10 cellular contexts compared by ENCODE assay signal in the genomic region with DNA sequence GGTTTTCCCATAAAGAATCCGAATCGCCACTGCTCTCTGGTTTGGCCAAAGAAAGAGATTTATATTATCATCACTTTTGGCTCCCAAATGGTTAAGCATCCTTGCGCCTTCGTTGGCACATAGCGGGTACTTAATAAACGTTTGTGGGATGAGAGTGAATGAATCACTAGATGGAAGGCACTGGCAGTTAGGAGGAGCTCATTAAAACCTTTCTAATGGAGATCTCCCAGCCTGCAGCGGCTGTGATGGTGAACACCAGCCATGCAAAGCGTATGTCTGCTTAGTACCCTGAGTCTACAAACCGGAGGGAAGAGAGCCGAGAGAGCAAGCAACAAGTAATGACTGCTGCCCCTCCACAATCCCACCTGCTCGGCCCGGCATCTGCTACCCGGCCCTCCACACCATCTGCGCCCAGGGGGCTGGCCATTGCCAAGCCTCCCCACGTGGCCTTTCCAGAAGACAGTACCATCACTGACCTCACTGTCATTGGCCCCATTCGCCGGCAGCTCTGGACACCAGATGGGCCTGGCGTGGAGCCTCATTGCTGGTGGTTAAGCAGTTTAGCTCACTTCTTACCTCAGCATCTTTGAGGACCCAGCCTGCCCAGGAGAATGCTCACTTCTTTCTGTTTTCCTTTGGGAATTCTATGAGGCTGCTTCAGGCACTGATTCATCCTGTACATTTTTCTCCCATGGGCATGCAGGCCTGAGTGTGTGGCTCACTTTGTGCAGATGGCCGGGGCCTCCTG. TPM values are rescaled to one million over a fixed set of nuclear protein-coding genes. Genes with fewer than 3 reads are reported as not detected.
DNase-seq lines count a peak whose midpoint lies in the region.
"Had no signal": no experiment of that assay in that cellular context is flagged by ENCODE, and none has a peak within 500 bp of the region (broad histone marks: within the 10 kb centered on the region; RNA-seq: fewer than 3 reads in every experiment).

No MANE protein-coding gene starts in this region.

- DNase-seq in D341Med (ENCODE audit: low spot score) (peak; percentile 51), NCI-H524 treated with DMSO at 0.1 percent for 48 hours (lab: John Stamatoyannopoulos, UW) (peak; percentile 100), cerebellum (ENCODE audit: low spot score) (peak; percentile 88), occipital lobe (lab: John Stamatoyannopoulos, UW) (peak; percentile 46), NCI-H1105 treated with DMSO at 0.1 percent for 48 hours (lab: John Stamatoyannopoulos, UW) (no peak), T-helper 9 cell (no peak), MV-4-11 (lab: John Stamatoyannopoulos, UW) (no peak)
- DNase-seq in stimulated activated naive CD4-positive, alpha-beta T cell (lab: John Stamatoyannopoulos, UW) = no peak
- DNase-seq: activated effector memory CD4-positive, alpha-beta T cell treated with Interleukin-2 at 50 U/mL for 16 hours; NCI-H1694 had no signal

RNA-seq across cellular contexts. Expression of a gene that starts 39.3 kb away (rescaled TPM):
- total RNA-seq in cerebellum = 6.9 TPM
- 4.2 TPM for total RNA-seq in occipital lobe

Comparison
In these comparisons a context has a peak if more than half of its experiments do, and no peak if none do; other contexts are left out.
1. DNase-seq: peak in D341Med (single experiment), NCI-H524 treated with DMSO at 0.1 percent for 48 hours (single experiment), cerebellum (single experiment) and occipital lobe (single experiment); none in NCI-H1105 treated with DMSO at 0.1 percent for 48 hours (single experiment), stimulated activated naive CD4-positive, alpha-beta T cell (0 of 6), T-helper 9 cell (single experiment) and MV-4-11 (single experiment).